37 cellular contexts compared by ENCODE assay signal in the genomic region with DNA sequence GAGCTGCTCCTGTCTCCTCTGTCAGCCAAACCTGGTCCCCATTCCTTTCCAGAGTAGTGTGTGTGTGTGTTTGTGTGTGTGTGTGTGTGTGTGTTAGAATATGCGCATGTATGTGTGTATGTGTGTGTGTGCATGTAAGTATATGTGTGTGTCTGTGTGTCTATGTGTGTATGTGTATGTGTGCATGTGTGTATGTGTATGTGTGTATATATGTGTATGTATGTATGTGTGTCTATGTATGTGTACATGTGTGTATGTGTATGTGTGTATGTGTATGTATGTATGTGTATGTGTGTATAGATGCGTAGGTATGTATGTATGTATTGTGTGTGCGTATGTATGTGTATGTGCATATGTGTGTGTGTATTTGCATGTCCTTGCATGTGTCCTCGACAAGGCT.
"Had no signal": no experiment of that assay in that cellular context is flagged by ENCODE, and none has a peak within 500 bp of the region (broad histone marks: within the 10 kb centered on the region; RNA-seq: fewer than 3 reads in every experiment).

No MANE protein-coding gene starts in this region.

- H3K27ac Mint-ChIP-seq: activated CD4-positive, alpha-beta memory T cell treated with anti-CD3 and anti-CD28 coated beads, Interleukin-2, amount 10 ng/mL, durations not matched to agents 7 days and 5 days; activated naive CD8-positive, alpha-beta T cell treated with anti-CD3 and anti-CD28 coated beads for 36 hours; activated T-cell treated with anti-CD3 and anti-CD28 coated beads, Interleukin-2, amount 50 U/mL, for 72 hours; activated T-helper 17 cell treated with anti-CD3 and anti-CD28 coated beads, Interleukin-2, amount 50 U/mL, for 72 hours; T-cell had no signal

- H3K4me2 ChIP-seq: PC-9 had no signal

- H2AFZ ChIP-seq: PC-9 had no signal

- FAIRE-seq: RCC 7860 had no signal

- H3K9me3 ChIP-seq: body of pancreas, breast epithelium, MG63 had no signal

- H3K27me3 ChIP-seq: ascending aorta, body of pancreas, breast epithelium, MG63 had no signal

- H3K4me1 Mint-ChIP-seq: activated CD4-positive, alpha-beta memory T cell treated with anti-CD3 and anti-CD28 coated beads, Interleukin-2, amount 10 ng/mL, durations not matched to agents 7 days and 5 days; activated naive CD8-positive, alpha-beta T cell treated with anti-CD3 and anti-CD28 coated beads for 36 hours; T-cell had no signal

- H3K27ac ChIP-seq: ascending aorta, body of pancreas, breast epithelium, PC-9, RWPE1, WERI-Rb-1 had no signal

- ATAC-seq: activated T-cell treated with anti-CD3 and anti-CD28 coated beads, Interleukin-2, amount 50 U/mL, for 72 hours; activated T-helper 17 cell treated with anti-CD3 and anti-CD28 coated beads, Interleukin-2, amount 50 U/mL, for 72 hours; body of pancreas; Right ventricle myocardium inferior; SK-N-SH treated with all-trans-retinoic acid at 6 μM for 48 hours; T-cell had no signal

- DNase-seq: activated CD4-positive, alpha-beta memory T cell treated with anti-CD3 and anti-CD28 coated beads, Interleukin-2, amount 10 ng/mL, durations not matched to agents 7 days and 5 days; activated CD4-positive, alpha-beta T cell treated with anti-CD3 and anti-CD28 coated beads for 1 hour; activated CD4-positive, alpha-beta T cell treated with anti-CD3 and anti-CD28 coated beads for 48 hours; activated CD4-positive, CD25-positive, alpha-beta regulatory T cell; activated effector memory CD4-positive, alpha-beta T cell treated with anti-CD3 and anti-CD28 coated beads, Interleukin-2, amount 50 U/mL, for 16 hours; activated naive CD4-positive, alpha-beta T cell; activated naive CD4-positive, alpha-beta T cell treated with anti-CD3 and anti-CD28 coated beads, Interleukin-2, amount 50 U/mL, for 16 hours; activated naive CD8-positive, alpha-beta T cell treated with anti-CD3 and anti-CD28 coated beads for 36 hours; activated T-cell treated with anti-CD3 and anti-CD28 coated beads, Interleukin-2, amount 50 U/mL, for 1 hour; activated T-cell treated with anti-CD3 and anti-CD28 coated beads, Interleukin-2, amount 50 U/mL, for 72 hours; amniotic stem cell; body of pancreas; Kasumi-1; KG1; MG63; NCI-H1048; NCI-H1105 treated with DMSO at 0.1 percent for 48 hours; NCI-H1436; NCI-H1694; NCI-H1930; NCI-H510A; NCI-H526; NCI-H748 treated with DMSO at 0.1 percent for 48 hours; NK-92 treated with Interleukin-12 subunit alpha and Interleukin-12 subunit beta, amount 100 ng/mL, for 24 hours; PC-9; SIG-M5; T-cell; T-helper 2 cell; T-helper 9 cell; WERI-Rb-1 had no signal

- H3K4me1 ChIP-seq: ascending aorta, body of pancreas, breast epithelium had no signal

- H3K4me3 ChIP-seq: ascending aorta, body of pancreas, breast epithelium, MG63, PC-9 had no signal

- H3K36me3 ChIP-seq: ascending aorta, breast epithelium, MG63, WERI-Rb-1 had no signal

- H3K27me3 Mint-ChIP-seq: activated CD4-positive, alpha-beta memory T cell treated with anti-CD3 and anti-CD28 coated beads, Interleukin-2, amount 10 ng/mL, durations not matched to agents 7 days and 5 days; activated naive CD8-positive, alpha-beta T cell treated with anti-CD3 and anti-CD28 coated beads for 36 hours; activated T-helper 17 cell treated with anti-CD3 and anti-CD28 coated beads, Interleukin-2, amount 50 U/mL, for 72 hours; T-cell had no signal

- H3K4me3 Mint-ChIP-seq: activated CD4-positive, alpha-beta memory T cell treated with anti-CD3 and anti-CD28 coated beads, Interleukin-2, amount 10 ng/mL, durations not matched to agents 7 days and 5 days; activated naive CD8-positive, alpha-beta T cell treated with anti-CD3 and anti-CD28 coated beads for 36 hours; activated T-cell treated with anti-CD3 and anti-CD28 coated beads, Interleukin-2, amount 50 U/mL, for 72 hours; activated T-helper 17 cell treated with anti-CD3 and anti-CD28 coated beads, Interleukin-2, amount 50 U/mL, for 72 hours; T-cell had no signal
